11 cellular contexts compared by ENCODE assay signal in the genomic region with DNA sequence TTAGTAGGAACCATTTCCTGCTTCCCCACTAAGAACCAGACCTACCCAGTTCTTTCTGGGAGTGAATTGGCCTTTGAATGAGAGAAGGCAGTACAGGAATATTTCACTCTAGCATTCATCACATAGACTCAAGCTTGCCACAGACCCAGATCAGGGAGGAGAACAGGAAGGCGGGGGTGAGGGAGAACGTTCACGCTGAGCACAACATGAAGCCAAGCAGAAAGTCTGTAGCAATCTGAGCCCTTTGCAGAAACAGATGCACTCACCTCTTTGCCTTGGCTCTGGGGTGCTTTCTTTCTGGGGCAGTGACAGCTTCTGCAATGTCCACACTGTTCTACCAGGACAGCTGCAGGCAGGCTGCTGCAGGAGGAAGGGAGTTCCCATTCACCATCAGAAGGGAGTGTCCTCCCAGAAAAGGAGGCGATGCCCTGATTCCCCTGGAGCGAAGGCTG. TPM values are rescaled to one million over a fixed set of nuclear protein-coding genes. Genes with fewer than 3 reads are reported as not detected.
A peak's percentile ranks its signal among the peaks of the same experiment; 100 is the strongest.
DNase-seq lines count a peak whose midpoint lies in the region; ATAC-seq and TF ChIP-seq lines count a peak whose summit lies in the region.
"Had no signal": no experiment of that assay in that cellular context is flagged by ENCODE, and none has a peak within 500 bp of the region (broad histone marks: within the 10 kb centered on the region; RNA-seq: fewer than 3 reads in every experiment).

No MANE protein-coding gene starts in this region.

- no peaks in the 10 kb centered on the region for H3K9me3 ChIP-seq in BE2C
- H3K9me3 ChIP-seq in adipocyte (ENCODE audit: control insufficient read depth, low read length), result no peaks in the 10 kb centered on the region
- H3K9me3 ChIP-seq: HAP-1 had no signal

- intact Hi-C loops in Right ventricle myocardium superior (cut with DNase I), result loop anchor here (5.0 kb wide), 2 partner anchors 85 to 545 kb away; no protein-coding TSS in a partner anchor

- H3K9ac ChIP-seq in adipocyte (ENCODE audit: low read length), result peak overlapping the region; percentile 60

- no peaks in the 10 kb centered on the region for H3K36me3 ChIP-seq in BE2C
- H3K36me3 ChIP-seq in adipocyte (ENCODE audit: control insufficient read depth, insufficient read depth, low read length, severe bottlenecking), result no peaks in the 10 kb centered on the region
- H3K36me3 ChIP-seq: HAP-1 had no signal

- no peak for TF ChIP-seq CTCF in BE2C (IDR thresholded peaks at IDR 0.05; ENCODE audit: low read depth, low read length)

- DNase-seq in BE2C (peak; percentile 27), adipocyte (ENCODE audit: low read depth) (peak; percentile 21), Right ventricle myocardium superior (peak; percentile 59), putamen (ENCODE audit: low spot score) (peak; percentile 33), NCI-H1930 (lab: John Stamatoyannopoulos, UW) (no peak), A172 (ENCODE audit: low spot score) (no peak)
- DNase-seq in activated CD4-positive, alpha-beta T cell treated with anti-CD3 and anti-CD28 coated beads for 4 hours, result no peak
- DNase-seq: CD8-positive, alpha-beta T cell had no signal

- ATAC-seq in Right ventricle myocardium superior (ENCODE audit: poor library complexity), result peak; percentile 66
- no peak for ATAC-seq in GM18520 (IDR thresholded peaks at IDR 0.05; ENCODE audit: unreplicated experiment)
- ATAC-seq: CD8-positive, alpha-beta T cell had no signal

- H3K27me3 ChIP-seq in BE2C, result no peaks in the 10 kb centered on the region
- no peaks in the 10 kb centered on the region for H3K27me3 ChIP-seq in adipocyte (replicated peaks; ENCODE audit: control insufficient read depth, insufficient read depth, low read length)

- H3K4me3 ChIP-seq in BE2C (ENCODE audit: low read depth, low read length) (no peak overlapping the region), adipocyte (ENCODE audit: low read length) (peak overlapping the region; percentile 57)
- H3K4me3 ChIP-seq: HAP-1 had no signal

- H3K4me1 ChIP-seq in BE2C, result peaks cover 23% of the 10 kb centered on the region
- H3K4me1 ChIP-seq in adipocyte (ENCODE audit: control insufficient read depth, insufficient read depth, low read length), result peaks cover 25% of the 10 kb centered on the region

RNA-seq across cellular contexts. Expression of gene FGF1, which starts 11.5 kb away (rescaled TPM):
- polyA plus RNA-seq in BE2C (2012; ENCODE audit: insufficient read depth, insufficient read length, low read depth), result 1.6 TPM
- 42.7 TPM for total RNA-seq in Right ventricle myocardium superior
- total RNA-seq in A172 (2014; rRNA removed; shearing (Covaris generic)), result 1.2 and 1.8 TPM in 2 replicates
- total RNA-seq: CD8-positive, alpha-beta T cell; HT-29 had no signal

Comparison
In these comparisons a context has a peak if more than half of its experiments do, and no peak if none do; other contexts are left out.
1. DNase-seq: peak in BE2C (single experiment), adipocyte (single experiment), Right ventricle myocardium superior (single experiment) and putamen (single experiment); none in NCI-H1930 (0 of 2), activated CD4-positive, alpha-beta T cell treated with anti-CD3 and anti-CD28 coated beads for 4 hours (0 of 2) and A172 (single experiment).
2. RNA of gene FGF1, which starts 11.5 kb away (total RNA-seq): 42.7 TPM in Right ventricle myocardium superior (single experiment); 1.2 to 1.8 TPM in A172; every median in the first group is over 10 times any median in the second.